In genomic region chr7:17095951-17096350, GRCh38 we compare ENCODE assay signal across 18 cellular contexts.
DNase-seq lines count a peak whose midpoint lies in the region; ATAC-seq and TF ChIP-seq lines count a peak whose summit lies in the region.
"Had no signal": no experiment of that assay in that cellular context is flagged by ENCODE, and none has a peak within 500 bp of the region (broad histone marks: within the 10 kb centered on the region; RNA-seq: fewer than 3 reads in every experiment).

No MANE protein-coding gene starts in this region.

- DNase-seq in Ammon's horn (ENCODE audit: low spot score), result peak; percentile 12
- no peak for DNase-seq in HFFc6
- peak; percentile 71 for DNase-seq in SK-MEL-5 (ENCODE audit: low read depth, low spot score)
- peak; percentile 4 for DNase-seq in fibroblast of gingiva (ENCODE audit: low read depth)
- no peak for DNase-seq in hepatic stellate cell (ENCODE audit: low spot score)
- DNase-seq in stimulated activated CD4-positive, alpha-beta T cell treated with anti-CD3 and anti-CD28 coated beads, Interleukin-2, amount 100 ng/mL, for 24 hours, result no peak
- no peak for DNase-seq in SHP77 (lab: John Stamatoyannopoulos, UW)
- DNase-seq: CD4-positive, alpha-beta memory T cell; DND-41; IMR-90; Kasumi-1; NCI-H1436 treated with DMSO at 0.1 percent for 48 hours; NCI-H2081 treated with DMSO at 0.1 percent for 48 hours; NCI-H226; NCI-H69; SHP77 treated with DMSO at 0.1 percent for 48 hours had no signal

- no peak for TF ChIP-seq CTCF in HFFc6 (IDR thresholded peaks at IDR 0.05)

- no peaks in the 10 kb centered on the region; the same call in 1 of the 2 replicates for H3K27me3 Mint-ChIP-seq in HFFc6 (ENCODE audit: insufficient read depth)
- H3K27me3 Mint-ChIP-seq: B cell; CD4-positive, alpha-beta memory T cell had no signal

- H3K4me3 Mint-ChIP-seq in HFFc6, result no peak overlapping the region
- H3K4me3 Mint-ChIP-seq: B cell; CD4-positive, alpha-beta memory T cell had no signal

- peak overlapping the region; percentile 91 for H3K27ac Mint-ChIP-seq in HFFc6
- H3K27ac Mint-ChIP-seq: B cell had no signal

- ATAC-seq in HG02588 (IDR thresholded peaks at IDR 0.05; ENCODE audit: unreplicated experiment), result no peak

- peaks cover 40% of the 10 kb centered on the region for H3K4me1 Mint-ChIP-seq in HFFc6 (ENCODE audit: low read depth)

- no peaks in the 10 kb centered on the region for H3K9me3 Mint-ChIP-seq in HFFc6

- in situ Hi-C loops in SK-MEL-5 (cut with HindIII; ENCODE audit: low pct_unique_long_range_greater_than_20kb, low sequenced_read_pairs), result no loop called here

- no peaks in the 10 kb centered on the region for H3K36me3 Mint-ChIP-seq in HFFc6 (ENCODE audit: low read depth)
- H3K36me3 Mint-ChIP-seq: CD4-positive, alpha-beta memory T cell had no signal

Comparison
In these comparisons a context has a peak if more than half of its experiments do, and no peak if none do; other contexts are left out.
1. DNase-seq: peak in Ammon's horn (single experiment), SK-MEL-5 (single experiment) and fibroblast of gingiva (single experiment); none in HFFc6 (single experiment), hepatic stellate cell (single experiment), stimulated activated CD4-positive, alpha-beta T cell treated with anti-CD3 and anti-CD28 coated beads, Interleukin-2, amount 100 ng/mL, for 24 hours (0 of 2) and SHP77 (0 of 2).